ENCODE assay signal across 13 cellular contexts in genomic region chr13:97879646-97880297, GRCh38.
DNase-seq lines count a peak whose midpoint lies in the region; ATAC-seq and TF ChIP-seq lines count a peak whose summit lies in the region.
"Had no signal": no experiment of that assay in that cellular context is flagged by ENCODE, and none has a peak within 500 bp of the region (broad histone marks: within the 10 kb centered on the region; RNA-seq: fewer than 3 reads in every experiment).

No MANE protein-coding gene starts in this region.

- H3K4me3 Mint-ChIP-seq in neural progenitor cell = no peak overlapping the region
- H3K4me3 Mint-ChIP-seq in activated naive CD4-positive, alpha-beta T cell treated with anti-CD3 and anti-CD28 coated beads, Interleukin-2, amount 10 ng/mL, durations not matched to agents 7 days and 5 days = no peak overlapping the region
- H3K4me3 Mint-ChIP-seq: activated B cell treated with CpG ODN at 0.5 μM for 24 hours had no signal

- peak overlapping the region; percentile 3 for H2AFZ ChIP-seq in neural progenitor cell (replicated peaks)

- H3K27me3 ChIP-seq in neural progenitor cell = no peaks in the 10 kb centered on the region
- no peaks in the 10 kb centered on the region for H3K27me3 ChIP-seq in suprapubic skin
- H3K27me3 ChIP-seq: gastroesophageal sphincter had no signal

- H3K9me3 ChIP-seq in neural progenitor cell (ENCODE audit: low read depth) (no peaks in the 10 kb centered on the region), suprapubic skin (no peaks in the 10 kb centered on the region)
- H3K9me3 ChIP-seq: gastroesophageal sphincter had no signal

- H3K27ac ChIP-seq in epithelial cell of prostate (peak overlapping the region; percentile 58), neural progenitor cell (no peak overlapping the region), suprapubic skin (no peak overlapping the region)
- H3K27ac ChIP-seq: gastroesophageal sphincter had no signal

- DNase-seq in ELF-1 (ENCODE audit: low read depth, low spot score) (peak; percentile 30), RPMI7951 (ENCODE audit: low read depth) (peak; percentile 85), epithelial cell of prostate (ENCODE audit: low read depth, low spot score) (no peak), neural progenitor cell (ENCODE audit: low spot score) (no peak), suprapubic skin (ENCODE audit: low spot score in 2 of 2) (no peak), NCI-H2196 treated with DMSO at 0.1 percent for 48 hours (lab: John Stamatoyannopoulos, UW; ENCODE audit: unreplicated experiment) (no peak)
- no peak for DNase-seq in activated naive CD4-positive, alpha-beta T cell treated with anti-CD3 and anti-CD28 coated beads, Interleukin-2, amount 10 ng/mL, durations not matched to agents 7 days and 5 days
- DNase-seq: activated B cell treated with CpG ODN at 0.5 μM for 24 hours, DND-41, NCI-H1436 treated with DMSO at 0.1 percent for 48 hours had no signal

- no peaks in the 10 kb centered on the region for H3K79me2 ChIP-seq in neural progenitor cell (ENCODE audit: low read depth)

- H3K36me3 ChIP-seq in neural progenitor cell = no peaks in the 10 kb centered on the region
- no peaks in the 10 kb centered on the region for H3K36me3 ChIP-seq in suprapubic skin
- H3K36me3 ChIP-seq: gastroesophageal sphincter had no signal

- TF ChIP-seq EP300 in suprapubic skin (IDR thresholded peaks at IDR 0.05) = no peak

- H3K4me3 ChIP-seq in neural progenitor cell (no peak overlapping the region), suprapubic skin (no peak overlapping the region)
- H3K4me3 ChIP-seq: gastroesophageal sphincter had no signal

- no peaks in the 10 kb centered on the region for H3K36me3 Mint-ChIP-seq in neural progenitor cell
- no peaks in the 10 kb centered on the region for H3K36me3 Mint-ChIP-seq in activated naive CD4-positive, alpha-beta T cell treated with anti-CD3 and anti-CD28 coated beads, Interleukin-2, amount 10 ng/mL, durations not matched to agents 7 days and 5 days
- H3K36me3 Mint-ChIP-seq: activated naive CD4-positive, alpha-beta T cell treated with anti-CD3 and anti-CD28 coated beads, Interleukin-2, amount 50 U/mL, for 72 hours had no signal

- TF ChIP-seq POLR2A in suprapubic skin (IDR thresholded peaks at IDR 0.05) = no peak

- H3K4me1 Mint-ChIP-seq in neural progenitor cell = peaks cover 14% of the 10 kb centered on the region
- no peaks in the 10 kb centered on the region for H3K4me1 Mint-ChIP-seq in activated naive CD4-positive, alpha-beta T cell treated with anti-CD3 and anti-CD28 coated beads, Interleukin-2, amount 10 ng/mL, durations not matched to agents 7 days and 5 days
- H3K4me1 Mint-ChIP-seq: activated B cell treated with CpG ODN at 0.5 μM for 24 hours had no signal

- TF ChIP-seq CTCF in neural progenitor cell (IDR thresholded peaks at IDR 0.05) (no peak), suprapubic skin (IDR thresholded peaks at IDR 0.05) (no peak)

- H3K4me2 ChIP-seq in neural progenitor cell = no peak overlapping the region

- H3K27ac Mint-ChIP-seq in neural progenitor cell = no peak overlapping the region
- no peak overlapping the region for H3K27ac Mint-ChIP-seq in activated naive CD4-positive, alpha-beta T cell treated with anti-CD3 and anti-CD28 coated beads, Interleukin-2, amount 10 ng/mL, durations not matched to agents 7 days and 5 days
- H3K27ac Mint-ChIP-seq: activated B cell treated with CpG ODN at 0.5 μM for 24 hours had no signal

- no peaks in the 10 kb centered on the region for H3F3A ChIP-seq in neural progenitor cell (ENCODE audit: low read depth)

- no peak overlapping the region for H3K9ac ChIP-seq in neural progenitor cell

- CTCF ChIA-PET in activated naive CD4-positive, alpha-beta T cell treated with anti-CD3 and anti-CD28 coated beads, Interleukin-2, amount 10 ng/mL, durations not matched to agents 7 days and 5 days (lab: Charles Lee) = no interaction called here

- WGBS in suprapubic skin = 52% methylated on average over 8 of the region's 8 CpGs

- H3K9me3 Mint-ChIP-seq in neural progenitor cell = peaks cover 3% of the 10 kb centered on the region
- no peaks in the 10 kb centered on the region for H3K9me3 Mint-ChIP-seq in activated naive CD4-positive, alpha-beta T cell treated with anti-CD3 and anti-CD28 coated beads, Interleukin-2, amount 10 ng/mL, durations not matched to agents 7 days and 5 days
- H3K9me3 Mint-ChIP-seq: activated B cell treated with CpG ODN at 0.5 μM for 24 hours; activated naive CD4-positive, alpha-beta T cell treated with anti-CD3 and anti-CD28 coated beads, Interleukin-2, amount 50 U/mL, for 72 hours had no signal

- H3K27me3 Mint-ChIP-seq in neural progenitor cell (ENCODE audit: insufficient read depth, low read depth) = peaks cover 3% of the 10 kb centered on the region
- H3K27me3 Mint-ChIP-seq in activated naive CD4-positive, alpha-beta T cell treated with anti-CD3 and anti-CD28 coated beads, Interleukin-2, amount 10 ng/mL, durations not matched to agents 7 days and 5 days = no peaks in the 10 kb centered on the region

- ATAC-seq in HG02840 (IDR thresholded peaks at IDR 0.05; ENCODE audit: low FRiP score, unreplicated experiment) = no peak
- ATAC-seq: activated naive CD4-positive, alpha-beta T cell treated with anti-CD3 and anti-CD28 coated beads, Interleukin-2, amount 50 U/mL, for 72 hours; gastroesophageal sphincter had no signal

- no peaks in the 10 kb centered on the region for H4K20me1 ChIP-seq in neural progenitor cell (ENCODE audit: low read depth)

- H3K4me1 ChIP-seq in neural progenitor cell (peaks cover 7% of the 10 kb centered on the region), suprapubic skin (peaks cover 7% of the 10 kb centered on the region)
- H3K4me1 ChIP-seq: gastroesophageal sphincter had no signal

Comparison
In these comparisons a context has a peak if more than half of its experiments do, and no peak if none do; other contexts are left out.
1. DNase-seq: peak in ELF-1 (single experiment) and RPMI7951 (single experiment); none in epithelial cell of prostate (single experiment), neural progenitor cell (single experiment), suprapubic skin (0 of 2), activated naive CD4-positive, alpha-beta T cell treated with anti-CD3 and anti-CD28 coated beads, Interleukin-2, amount 10 ng/mL, durations not matched to agents 7 days and 5 days (single experiment) and NCI-H2196 treated with DMSO at 0.1 percent for 48 hours (single experiment).